Comparison of ENCODE assay signal across 1 cellular context in the genomic region with DNA sequence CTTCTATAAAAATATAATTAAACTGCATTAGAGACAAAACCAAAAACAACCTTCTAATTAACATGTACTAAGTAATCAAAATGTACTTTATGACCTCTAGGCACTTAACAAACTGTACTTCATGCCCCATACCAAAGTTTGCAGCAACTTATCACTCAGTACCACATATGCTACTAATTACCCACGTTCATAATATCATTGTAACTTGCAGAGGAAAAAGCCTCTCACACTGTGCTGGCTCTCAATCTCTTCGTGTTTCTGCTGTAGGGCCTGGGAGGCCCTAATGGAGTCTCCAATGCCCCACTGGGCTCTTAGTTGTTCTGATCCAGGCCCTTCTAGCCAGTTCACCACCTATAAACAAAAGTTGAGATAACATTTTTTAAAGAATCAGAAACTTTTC.
TF ChIP-seq lines count a peak whose summit lies in the region.

No MANE protein-coding gene starts in this region.

TF ChIP-seq in IMR-90, 13 proteins besides CTCF, POLR2A, EP300 and RAD21 (continued from another document):
- TF ChIP-seq CHD1 (IDR thresholded peaks at IDR 0.05; ENCODE audit: low read depth, low read length) (no peak), RCOR1 (IDR thresholded peaks at IDR 0.05; ENCODE audit: insufficient replicate concordance, low read length) (no peak), SMC3 (IDR thresholded peaks at IDR 0.05; ENCODE audit: low read depth, low read length) (no peak), BHLHE40 (IDR thresholded peaks at IDR 0.05; ENCODE audit: low read depth, low read length) (no peak)
- TF ChIP-seq, protein P1, sequence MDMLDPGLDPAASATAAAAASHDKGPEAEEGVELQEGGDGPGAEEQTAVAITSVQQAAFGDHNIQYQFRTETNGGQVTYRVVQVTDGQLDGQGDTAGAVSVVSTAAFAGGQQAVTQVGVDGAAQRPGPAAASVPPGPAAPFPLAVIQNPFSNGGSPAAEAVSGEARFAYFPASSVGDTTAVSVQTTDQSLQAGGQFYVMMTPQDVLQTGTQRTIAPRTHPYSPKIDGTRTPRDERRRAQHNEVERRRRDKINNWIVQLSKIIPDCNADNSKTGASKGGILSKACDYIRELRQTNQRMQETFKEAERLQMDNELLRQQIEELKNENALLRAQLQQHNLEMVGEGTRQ (IDR thresholded peaks at IDR 0.05; ENCODE audit: low read depth, low read length), result no peak
TF ChIP-seq in IMR-90: peak in this region for 0.
